In genomic region chr2:112534826-112535225, GRCh38 we compare ENCODE assay signal across 31 cellular contexts.
"Had no signal": no experiment of that assay in that cellular context is flagged by ENCODE, and none has a peak within 500 bp of the region (broad histone marks: within the 10 kb centered on the region; RNA-seq: fewer than 3 reads in every experiment).

No MANE protein-coding gene starts in this region.

- H3K27ac ChIP-seq: neutrophil, ovary, pancreas, parathyroid adenoma, prostate gland, psoas muscle, right atrium auricular region, right lobe of liver, sigmoid colon, skin epidermis, spleen had no signal

- H3K4me1 Mint-ChIP-seq: naive B cell; naive thymus-derived CD4-positive, alpha-beta T cell; natural killer cell; nephron; nephron progenitor cell had no signal

- FAIRE-seq: pancreas, small intestine had no signal

- H3K4me1 ChIP-seq: pancreas, parathyroid adenoma, prostate gland, psoas muscle, right atrium auricular region, right lobe of liver, sigmoid colon, spleen had no signal

- H3K27ac Mint-ChIP-seq: naive B cell; naive thymus-derived CD4-positive, alpha-beta T cell; natural killer cell; natural killer cell treated with Interleukin-12 subunit alpha and Interleukin-12 subunit beta and Interleukin-15 and Interleukin-18, amount 100 ng/mL, for 72 hours; nephron; nephron progenitor cell; progenitor cell of endocrine pancreas had no signal

- H3K36me3 ChIP-seq: ovary, pancreas, prostate gland, right lobe of liver had no signal

- H3K9ac ChIP-seq: parathyroid adenoma had no signal

- H3K27me3 ChIP-seq: neutrophil, ovary, pancreas, right atrium auricular region, right lobe of liver, sigmoid colon, spleen had no signal

- H3K9me3 ChIP-seq: neutrophil, ovary, pancreas, prostate gland, psoas muscle, right atrium auricular region, right lobe of liver, sigmoid colon, spleen had no signal

- H3K4me3 ChIP-seq: ovary, pancreas, prostate gland, psoas muscle, right atrium auricular region, right lobe of liver, sigmoid colon, skin epidermis, smooth muscle cell, spleen had no signal

- DNase-seq: naive B cell; naive thymus-derived CD4-positive, alpha-beta T cell; naive thymus-derived CD8-positive, alpha-beta T cell; natural killer cell; nephron progenitor cell; nucleus accumbens; occipital lobe; ovary; pancreas; posterior cingulate gyrus; psoas muscle; retina; right cardiac atrium; right lobe of liver; sigmoid colon; small intestine; spleen; stimulated activated CD4-positive, alpha-beta T cell treated with anti-CD3 and anti-CD28 coated beads, Interleukin-12 subunit alpha, Interleukin-12 subunit beta, amount 100 ng/mL, for 4 hours; stimulated activated CD4-positive, alpha-beta T cell treated with anti-CD3 and anti-CD28 coated beads, Interleukin-15, amount 100 ng/mL, for 24 hours; stimulated activated CD4-positive, alpha-beta T cell treated with anti-CD3 and anti-CD28 coated beads, Interleukin-1b, Interleukin-23, amount 100 ng/mL, for 48 hours; stimulated activated CD4-positive, alpha-beta T cell treated with anti-CD3 and anti-CD28 coated beads, Interleukin-2, amount 100 ng/mL, for 24 hours had no signal

- H3K9me3 Mint-ChIP-seq: naive B cell; naive thymus-derived CD4-positive, alpha-beta T cell; naive thymus-derived CD8-positive, alpha-beta T cell; natural killer cell; natural killer cell treated with Interleukin-12 subunit alpha and Interleukin-12 subunit beta and Interleukin-15 and Interleukin-18, amount 100 ng/mL, for 72 hours; nephron; nephron progenitor cell had no signal

- H3K4me3 Mint-ChIP-seq: naive B cell; naive thymus-derived CD4-positive, alpha-beta T cell; naive thymus-derived CD8-positive, alpha-beta T cell; natural killer cell; natural killer cell treated with Interleukin-12 subunit alpha and Interleukin-12 subunit beta and Interleukin-15 and Interleukin-18, amount 100 ng/mL, for 72 hours; nephron; nephron progenitor cell had no signal

- H3K27me3 Mint-ChIP-seq: naive B cell; naive thymus-derived CD4-positive, alpha-beta T cell; naive thymus-derived CD8-positive, alpha-beta T cell; natural killer cell treated with Interleukin-12 subunit alpha and Interleukin-12 subunit beta and Interleukin-15 and Interleukin-18, amount 100 ng/mL, for 72 hours; progenitor cell of endocrine pancreas had no signal

- ATAC-seq: naive thymus-derived CD4-positive, alpha-beta T cell; naive thymus-derived CD8-positive, alpha-beta T cell; natural killer cell; natural killer cell treated with Interleukin-12 subunit alpha and Interleukin-12 subunit beta and Interleukin-15 and Interleukin-18, amount 100 ng/mL, for 72 hours; pancreas; psoas muscle; right cardiac atrium; right lobe of liver; sciatic nerve had no signal

- H3K4me2 ChIP-seq: smooth muscle cell had no signal

- H2AFZ ChIP-seq: parathyroid adenoma had no signal

- H3K79me2 ChIP-seq: parathyroid adenoma had no signal
